8 cellular contexts compared by ENCODE assay signal in the genomic region with DNA sequence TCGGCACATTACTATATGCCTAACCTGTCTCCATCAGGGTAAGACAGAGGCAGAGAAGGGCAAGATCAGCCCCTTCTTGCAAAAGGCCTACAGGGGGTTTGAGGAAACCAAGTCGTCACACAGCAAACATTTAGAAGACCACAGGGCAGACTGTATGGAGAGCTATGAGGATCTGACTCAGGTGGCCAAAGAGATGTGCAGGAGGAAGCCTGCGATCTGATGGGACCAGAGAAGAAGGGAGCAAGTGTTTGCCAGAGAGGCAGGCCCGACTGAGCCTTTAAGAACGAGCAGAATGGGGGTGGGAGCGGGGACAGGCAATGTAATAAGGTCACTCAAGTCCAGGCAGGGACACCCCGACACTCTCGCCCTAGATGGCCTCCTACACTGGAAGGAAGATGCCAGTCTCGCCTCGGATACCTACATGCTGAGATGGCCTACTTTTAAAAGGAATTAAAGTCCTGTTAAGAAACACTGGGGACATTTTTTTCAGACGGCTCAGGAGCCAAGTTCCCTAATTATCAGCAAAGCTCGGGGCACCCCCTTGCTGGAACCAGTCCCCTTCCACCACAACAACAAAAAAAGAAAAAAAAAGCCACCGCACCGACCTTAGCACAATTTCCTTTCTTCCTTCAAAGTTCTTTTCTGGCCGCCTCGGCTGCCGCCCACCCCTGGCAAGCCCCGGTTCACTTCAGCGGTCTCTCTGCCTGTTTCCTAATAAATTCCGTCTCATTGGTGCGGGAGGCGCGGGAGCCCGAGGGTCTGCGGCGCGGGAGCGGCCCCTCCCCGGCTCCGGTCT. TPM values are rescaled to one million over a fixed set of nuclear protein-coding genes. Genes with fewer than 3 reads are reported as not detected.
DNase-seq lines count a peak whose midpoint lies in the region; ATAC-seq and TF ChIP-seq lines count a peak whose summit lies in the region.

No MANE protein-coding gene starts in this region.

- no peak for DNase-seq in CD8-positive, alpha-beta memory T cell
- DNase-seq in Karpas-422 (no peak), MCF 10A (ENCODE audit: unreplicated experiment) (peak; percentile 34), mesothelial cell of epicardium (ENCODE audit: low spot score in 2 of 2, unreplicated experiment in 2 of 2) (no peak), DMS153 (lab: John Stamatoyannopoulos, UW) (no peak), putamen (ENCODE audit: low spot score) (no peak)

- H3K36me3 Mint-ChIP-seq in CD8-positive, alpha-beta memory T cell: peaks cover 0 to 10% (median 0%) of the 10 kb centered on the region in 3 donors
- H3K36me3 Mint-ChIP-seq in MCF 10A (ENCODE audit: insufficient read depth, unreplicated experiment) (peaks cover 26% of the 10 kb centered on the region), mesothelial cell of epicardium (peaks cover 3% of the 10 kb centered on the region)

- intact Hi-C loops in MCF 10A (cut with micrococcal nuclease): loop anchor here (2.0 to 5.0 kb wide), 3 partner anchors 77 to 178 kb away; no protein-coding TSS in a partner anchor

- peak overlapping the region; percentile 92 for H3K4me3 ChIP-seq in CD8-positive, alpha-beta memory T cell (ENCODE audit: low read length)
- peak overlapping the region; percentile 82 for H3K4me3 ChIP-seq in Karpas-422 (ENCODE audit: low read length)

- peaks cover 0 to 3% of the 10 kb centered on the region in 2 donors for H3K27me3 Mint-ChIP-seq in CD8-positive, alpha-beta memory T cell
- no peaks in the 10 kb centered on the region for H3K27me3 Mint-ChIP-seq in MCF 10A (ENCODE audit: insufficient read depth, unreplicated experiment)
- H3K27me3 Mint-ChIP-seq in mesothelial cell of epicardium (ENCODE audit: low read depth): no peaks in the 10 kb centered on the region

- no peaks in the 10 kb centered on the region for H4K20me1 ChIP-seq in Karpas-422 (ENCODE audit: insufficient read depth, low read depth, low read length)

- H3K9ac ChIP-seq in Karpas-422 (ENCODE audit: low read length): peak overlapping the region; percentile 81

- CTCF ChIA-PET in CD8-positive, alpha-beta memory T cell (lab: Charles Lee): interaction anchor here (1.5 kb wide), 1 partner anchor 107 kb away, joined by 5 read pairs; no protein-coding TSS in a partner anchor
- CTCF ChIA-PET in MCF 10A (lab: Yijun Ruan, JAX): interaction anchor here (0.6 to 1.0 kb wide), 4 partner anchors 107 to 690 kb away, joined by 3 to 4 read pairs (median 3); no protein-coding TSS in a partner anchor

- no peaks in the 10 kb centered on the region for H3K9me3 Mint-ChIP-seq in CD8-positive, alpha-beta memory T cell
- H3K9me3 Mint-ChIP-seq in MCF 10A (ENCODE audit: unreplicated experiment) (no peaks in the 10 kb centered on the region), mesothelial cell of epicardium (no peaks in the 10 kb centered on the region)

- ATAC-seq in GM21447 (IDR thresholded peaks at IDR 0.05; ENCODE audit: unreplicated experiment) (no peak), HG02571 (IDR thresholded peaks at IDR 0.05; ENCODE audit: unreplicated experiment) (no peak)

- peaks cover 12% of the 10 kb centered on the region for H3K4me1 ChIP-seq in CD8-positive, alpha-beta memory T cell (ENCODE audit: insufficient read depth, low read length)
- H3K4me1 ChIP-seq in Karpas-422 (ENCODE audit: low read length): peaks cover 18% of the 10 kb centered on the region

- H2AFZ ChIP-seq in Karpas-422 (ENCODE audit: low read length): peak overlapping the region; percentile 100; the same call in 1 of the 2 replicates

- H3K4me3 Mint-ChIP-seq in CD8-positive, alpha-beta memory T cell: peak overlapping the region; percentile 86 to 98 (median 93)
- peak overlapping the region; percentile 88 for H3K4me3 Mint-ChIP-seq in MCF 10A (ENCODE audit: unreplicated experiment)
- peak overlapping the region; percentile 91 for H3K4me3 Mint-ChIP-seq in mesothelial cell of epicardium

- no peaks in the 10 kb centered on the region for H3K36me3 ChIP-seq in CD8-positive, alpha-beta memory T cell (ENCODE audit: insufficient read depth, low read length)
- no peaks in the 10 kb centered on the region for H3K36me3 ChIP-seq in Karpas-422 (ENCODE audit: insufficient read depth, low read length)

- H3K9me3 ChIP-seq in CD8-positive, alpha-beta memory T cell (ENCODE audit: low read length): no peaks in the 10 kb centered on the region
- no peaks in the 10 kb centered on the region for H3K9me3 ChIP-seq in Karpas-422 (ENCODE audit: low read length)

- peak overlapping the region; percentile 85 for H3K27ac ChIP-seq in CD8-positive, alpha-beta memory T cell (ENCODE audit: low read depth, low read length)
- no peak overlapping the region for H3K27ac ChIP-seq in Karpas-422 (ENCODE audit: low read length)

- no peaks in the 10 kb centered on the region for H3K9me2 ChIP-seq in Karpas-422 (replicated peaks; ENCODE audit: insufficient read depth, low read length)

- peaks cover 30 to 38% (median 35%) of the 10 kb centered on the region in 3 donors for H3K4me1 Mint-ChIP-seq in CD8-positive, alpha-beta memory T cell
- H3K4me1 Mint-ChIP-seq in MCF 10A (ENCODE audit: insufficient read depth, unreplicated experiment): peaks cover 34% of the 10 kb centered on the region
- peaks cover 29% of the 10 kb centered on the region for H3K4me1 Mint-ChIP-seq in mesothelial cell of epicardium

- TF ChIP-seq CTCF in MCF 10A (IDR thresholded peaks at IDR 0.05; ENCODE audit: unreplicated experiment) (no peak), mesothelial cell of epicardium (IDR thresholded peaks at IDR 0.05; ENCODE audit: unreplicated experiment) (no peak)

- no peaks in the 10 kb centered on the region for H3K79me2 ChIP-seq in Karpas-422 (ENCODE audit: low read length)

- POLR2A ChIA-PET in CD8-positive, alpha-beta memory T cell (lab: Charles Lee): interaction anchor here (0.6 to 2.1 kb wide), 2 partner anchors 25 to 163 kb away, joined by 3 to 10 read pairs; partner anchors contain the start of genes CCT7 and PRADC1
- POLR2A ChIA-PET in MCF 10A (lab: Yijun Ruan, JAX): interaction anchor here (0.6 to 2.9 kb wide), 3 partner anchors 8 to 785 kb away, joined by 3 to 24 read pairs (median 7); partner anchors contain the start of gene RAB11FIP5

- TSS peak; percentile 4 for BruUV-seq in MCF 10A (replicated peaks; lab: Mats Ljungman, UMichigan)

- H3K27ac Mint-ChIP-seq in CD8-positive, alpha-beta memory T cell: peak overlapping the region in 7 of 8 donors; percentile 5 to 92 (median 46)
- H3K27ac Mint-ChIP-seq in MCF 10A (ENCODE audit: low read depth, unreplicated experiment) (peak overlapping the region; percentile 57), mesothelial cell of epicardium (peak overlapping the region; percentile 64)

- H3K4me2 ChIP-seq in Karpas-422 (ENCODE audit: low read depth, low read length, poor library complexity, severe bottlenecking): peak overlapping the region; percentile 91

- no peaks in the 10 kb centered on the region for H3K27me3 ChIP-seq in CD8-positive, alpha-beta memory T cell (ENCODE audit: insufficient read depth, low read length, poor library complexity, severe bottlenecking)
- H3K27me3 ChIP-seq in Karpas-422 (ENCODE audit: low read length): no peaks in the 10 kb centered on the region

RNA-seq across cellular contexts. Expression of gene SFXN5, which starts 1.5 kb away (rescaled TPM):
- 10 to 100 TPM; 16.8 to 19.1 TPM for total RNA-seq in CD8-positive, alpha-beta memory T cell
- 1.8 TPM for polyA plus RNA-seq in CD8-positive, alpha-beta memory T cell
- 4.2 and 5.1 TPM in 2 replicates for total RNA-seq in Karpas-422 (2014; rRNA removed; shearing (Covaris generic); ENCODE audit: low replicate concordance)
- total RNA-seq in MCF 10A (2022): 6.0 and 8.0 TPM in 2 replicates
- total RNA-seq in mesothelial cell of epicardium: 18.8 to 20.2 TPM (median 18.9 TPM) in 3 replicates

RNA-seq across cellular contexts. Expression of gene RAB11FIP5, which starts 42.7 kb away (rescaled TPM):
- total RNA-seq in CD8-positive, alpha-beta memory T cell: 1 to 10 TPM; 2.7 to 4.3 TPM
- 10.4 TPM for polyA plus RNA-seq in CD8-positive, alpha-beta memory T cell
- 0.14 TPM in 1 of 2 replicates, not detected in the other for total RNA-seq in Karpas-422 (2014; rRNA removed; shearing (Covaris generic); ENCODE audit: low replicate concordance)
- total RNA-seq in MCF 10A (2022): 35.6 and 36.9 TPM in 2 replicates
- total RNA-seq in mesothelial cell of epicardium: 23.3 to 25.4 TPM (median 25.1 TPM) in 3 replicates
